In genomic region chr5:15995206-15996052, GRCh38 we compare ENCODE assay signal across 8 cellular contexts.
DNase-seq lines count a peak whose midpoint lies in the region; ATAC-seq, FAIRE-seq and TF ChIP-seq lines count a peak whose summit lies in the region.

No MANE protein-coding gene starts in this region.

- no peaks in the 10 kb centered on the region for H3K36me3 Mint-ChIP-seq in activated T-helper 1 cell treated with anti-CD3 and anti-CD28 coated beads, Interleukin-12 subunit alpha, Interleukin-12 subunit beta, Interleukin-2, Interleukin-4 antibody, amounts not matched to agents 30 ng/mL and 10 ng/mL and 1 ng/mL, durations not matched to agents 14 hours and 24 hours and 36 hours (ENCODE audit: low read depth)

- peak; percentile 96 for FAIRE-seq in H54 (lab: Jason Lieb, UNC)
- peak; percentile 62 for FAIRE-seq in endothelial cell of umbilical vein (lab: Jason Lieb, UNC)

- H3K4me2 ChIP-seq in endothelial cell of umbilical vein (ENCODE audit: insufficient read depth, low read length) (no peak overlapping the region), osteoblast (ENCODE audit: insufficient read depth, low read length) (no peak overlapping the region)

- H3K79me2 ChIP-seq in endothelial cell of umbilical vein (ENCODE audit: control insufficient read depth, insufficient read depth, low read length) (no peaks in the 10 kb centered on the region), osteoblast (ENCODE audit: insufficient read depth, low read length) (no peaks in the 10 kb centered on the region)

- H3K36me3 ChIP-seq in endothelial cell of umbilical vein (ENCODE audit: control insufficient read depth in 2 of 2, extremely low read depth in 1 of 2, insufficient read depth in 2 of 2, low read length in 2 of 2) (no peaks in the 10 kb centered on the region), osteoblast (ENCODE audit: insufficient read depth, low read length) (no peaks in the 10 kb centered on the region)

- peak; percentile 54 to 60 for TF ChIP-seq CTCF in endothelial cell of umbilical vein (IDR thresholded peaks at IDR 0.05; ENCODE audit: extremely low read depth in 1 of 2, insufficient read depth in 1 of 2, low read depth in 1 of 2, low read length in 2 of 2)
- peak; percentile 74 for TF ChIP-seq CTCF in osteoblast (IDR thresholded peaks at IDR 0.05; ENCODE audit: extremely low read depth, low read depth, low read length)

- no peak overlapping the region for H3K9ac ChIP-seq in endothelial cell of umbilical vein (replicated peaks; ENCODE audit: extremely low read depth, insufficient read depth, low read length)

- H3K4me3 Mint-ChIP-seq in activated T-helper 1 cell treated with anti-CD3 and anti-CD28 coated beads, Interleukin-12 subunit alpha, Interleukin-12 subunit beta, Interleukin-2, Interleukin-4 antibody, amounts not matched to agents 30 ng/mL and 10 ng/mL and 1 ng/mL, durations not matched to agents 14 hours and 24 hours and 36 hours: no peak overlapping the region

- H3K4me3 ChIP-seq in endothelial cell of umbilical vein (replicated peaks in 1 of 3; ENCODE audit: insufficient read depth in 1 of 3, low read depth in 1 of 3, low read length in 3 of 3): no peak overlapping the region
- H3K4me3 ChIP-seq in osteoblast (ENCODE audit: insufficient read depth, low read length): no peak overlapping the region

- no peak for ATAC-seq in HG02973 (IDR thresholded peaks at IDR 0.05; ENCODE audit: unreplicated experiment)

- DNase-seq in H54 (ENCODE audit: insufficient read length, low spot score) (peak; percentile 9), NCI-H774 (lab: John Stamatoyannopoulos, UW) (peak; percentile 33), endothelial cell of umbilical vein (ENCODE audit: low read depth, low spot score) (peak; percentile 67), osteoblast (ENCODE audit: insufficient read length, low spot score, missing footprints) (no peak), middle frontal gyrus (ENCODE audit: extremely low spot score, low spot score) (no peak)
- no peak for DNase-seq in activated CD4-positive, alpha-beta T cell treated with anti-CD3 and anti-CD28 coated beads, Interleukin-2, amount 50 U/mL, for 48 hours
- no peak for DNase-seq in activated T-helper 1 cell treated with anti-CD3 and anti-CD28 coated beads, Interleukin-12 subunit alpha, Interleukin-12 subunit beta, Interleukin-2, Interleukin-4 antibody, amounts not matched to agents 30 ng/mL and 10 ng/mL and 1 ng/mL, durations not matched to agents 14 hours and 24 hours and 36 hours (ENCODE audit: low spot score)

- peaks cover 27% of the 10 kb centered on the region for H3K4me1 ChIP-seq in endothelial cell of umbilical vein (ENCODE audit: control insufficient read depth, extremely low read depth, insufficient read depth, low read length)
- H3K4me1 ChIP-seq in osteoblast (ENCODE audit: insufficient read depth, low read length): peaks cover 12% of the 10 kb centered on the region

- intact Hi-C loops in endothelial cell of umbilical vein (cut with micrococcal nuclease): loop anchor here (1.0 to 10.0 kb wide), 9 partner anchors 187 to 983 kb away; no protein-coding TSS in a partner anchor
- intact Hi-C loops in activated T-helper 1 cell treated with anti-CD3 and anti-CD28 coated beads, Interleukin-12 subunit alpha, Interleukin-12 subunit beta, Interleukin-2, Interleukin-4 antibody, amounts not matched to agents 30 ng/mL and 10 ng/mL and 1 ng/mL, durations not matched to agents 14 hours and 24 hours and 36 hours (cut with micrococcal nuclease): no loop called here

- POLR2A ChIA-PET in endothelial cell of umbilical vein (lab: Charles Lee): no interaction called here

- no peak overlapping the region for H3K27ac Mint-ChIP-seq in activated T-helper 1 cell treated with anti-CD3 and anti-CD28 coated beads, Interleukin-12 subunit alpha, Interleukin-12 subunit beta, Interleukin-2, Interleukin-4 antibody, amounts not matched to agents 30 ng/mL and 10 ng/mL and 1 ng/mL, durations not matched to agents 14 hours and 24 hours and 36 hours

- no peaks in the 10 kb centered on the region for H3K9me1 ChIP-seq in endothelial cell of umbilical vein (replicated peaks; ENCODE audit: control insufficient read depth, extremely low read depth, insufficient read depth, low read length)

- CTCF ChIA-PET in endothelial cell of umbilical vein (lab: Charles Lee): interaction anchor here (0.6 to 5.4 kb wide), 41 partner anchors 9 to 1118 kb away, joined by 3 to 218 read pairs (median 4); partner anchors contain the start of gene FBXL7

- H2AFZ ChIP-seq in endothelial cell of umbilical vein (ENCODE audit: low read depth, low read length) (peak overlapping the region; percentile 11), osteoblast (ENCODE audit: low read length) (no peak overlapping the region)

- dilution Hi-C loops in endothelial cell of umbilical vein (cut with MboI; ENCODE audit: extremely low pct_ligation_motif_present, low sequenced_read_pairs): no loop called here

- peak overlapping the region; percentile 20 for H3K27ac ChIP-seq in endothelial cell of umbilical vein (ENCODE audit: insufficient read depth, low read depth, low read length)
- no peak overlapping the region for H3K27ac ChIP-seq in osteoblast (ENCODE audit: low read depth, low read length)

- no TSS peak for BruUV-seq in endothelial cell of umbilical vein (replicated peaks; lab: Mats Ljungman, UMichigan)

- no peaks in the 10 kb centered on the region for H3K4me1 Mint-ChIP-seq in activated T-helper 1 cell treated with anti-CD3 and anti-CD28 coated beads, Interleukin-12 subunit alpha, Interleukin-12 subunit beta, Interleukin-2, Interleukin-4 antibody, amounts not matched to agents 30 ng/mL and 10 ng/mL and 1 ng/mL, durations not matched to agents 14 hours and 24 hours and 36 hours (ENCODE audit: low read depth)

- H3K27me3 ChIP-seq in endothelial cell of umbilical vein (ENCODE audit: control insufficient read depth in 2 of 2, insufficient read depth in 2 of 2, low read length in 2 of 2): peaks cover 0 to 2% of the 10 kb centered on the region in 2 experiments
- peaks cover 4% of the 10 kb centered on the region for H3K27me3 ChIP-seq in osteoblast (ENCODE audit: insufficient read depth, low read length)

- H3K27me3 Mint-ChIP-seq in activated T-helper 1 cell treated with anti-CD3 and anti-CD28 coated beads, Interleukin-12 subunit alpha, Interleukin-12 subunit beta, Interleukin-2, Interleukin-4 antibody, amounts not matched to agents 30 ng/mL and 10 ng/mL and 1 ng/mL, durations not matched to agents 14 hours and 24 hours and 36 hours (ENCODE audit: insufficient read depth): no peaks in the 10 kb centered on the region

- H3K9me3 ChIP-seq in endothelial cell of umbilical vein (replicated peaks; ENCODE audit: control insufficient read depth, insufficient read depth, low read length) (peaks cover 4% of the 10 kb centered on the region), osteoblast (ENCODE audit: low read depth, low read length) (peaks cover 3% of the 10 kb centered on the region)

- no peaks in the 10 kb centered on the region for H4K20me1 ChIP-seq in endothelial cell of umbilical vein (replicated peaks; ENCODE audit: control insufficient read depth, extremely low read depth, insufficient read depth, low read length)
- H4K20me1 ChIP-seq in osteoblast (ENCODE audit: insufficient read depth, low read length): no peaks in the 10 kb centered on the region

- H3K9me3 Mint-ChIP-seq in activated T-helper 1 cell treated with anti-CD3 and anti-CD28 coated beads, Interleukin-12 subunit alpha, Interleukin-12 subunit beta, Interleukin-2, Interleukin-4 antibody, amounts not matched to agents 30 ng/mL and 10 ng/mL and 1 ng/mL, durations not matched to agents 14 hours and 24 hours and 36 hours: peaks cover 23% of the 10 kb centered on the region

- TF ChIP-seq POLR2A in H54 (IDR thresholded peaks at IDR 0.05; ENCODE audit: low read depth, low read length) (no peak), endothelial cell of umbilical vein (IDR thresholded peaks at IDR 0.05; ENCODE audit: low read depth, low read length) (no peak)

TF ChIP-seq in endothelial cell of umbilical vein, 7 proteins besides CTCF, POLR2A, EP300 and RAD21:
- TF ChIP-seq FOS (IDR thresholded peaks at IDR 0.05; ENCODE audit: borderline replicate concordance, insufficient read depth, low read length) (no peak), GATA2 (IDR thresholded peaks at IDR 0.05; ENCODE audit: insufficient read depth, insufficient read length, low read depth, low read length) (no peak), EZH2 (IDR thresholded peaks at IDR 0.05; ENCODE audit: borderline replicate concordance, low read depth, low read length, severe bottlenecking) (no peak), MYC (IDR thresholded peaks at IDR 0.05; ENCODE audit: low read depth, low read length) (no peak), JUN (IDR thresholded peaks at IDR 0.05; ENCODE audit: borderline replicate concordance, insufficient read depth, insufficient read length, low read depth) (no peak)

Comparison
In these comparisons a context has a peak if more than half of its experiments do, and no peak if none do; other contexts are left out.
1. DNase-seq: peak in H54 (single experiment), NCI-H774 (single experiment) and endothelial cell of umbilical vein (single experiment); none in osteoblast (single experiment), activated CD4-positive, alpha-beta T cell treated with anti-CD3 and anti-CD28 coated beads, Interleukin-2, amount 50 U/mL, for 48 hours (0 of 2), middle frontal gyrus (single experiment) and activated T-helper 1 cell treated with anti-CD3 and anti-CD28 coated beads, Interleukin-12 subunit alpha, Interleukin-12 subunit beta, Interleukin-2, Interleukin-4 antibody, amounts not matched to agents 30 ng/mL and 10 ng/mL and 1 ng/mL, durations not matched to agents 14 hours and 24 hours and 36 hours (single experiment).